1 cellular context compared by ENCODE assay signal in genomic region chr7:96720843-96721242, GRCh38.
TF ChIP-seq lines count a peak whose summit lies in the region.

No MANE protein-coding gene starts in this region.

TF ChIP-seq in HEK293, 187 proteins besides CTCF, POLR2A, EP300 and RAD21 (continued from another document):
- TF ChIP-seq ZNF792 (tag by site-specific recombination; IDR thresholded peaks at IDR 0.05) (no peak), SCRT2 (tag by site-specific recombination; IDR thresholded peaks at IDR 0.05) (peak; percentile 92), BCL11A (tag by site-specific recombination; IDR thresholded peaks at IDR 0.05; ENCODE audit: low read depth) (no peak), ZNF768 (tag by site-specific recombination; IDR thresholded peaks at IDR 0.05) (no peak), ZBTB26 (tag by site-specific recombination; optimal IDR thresholded peaks at IDR 0.05) (no peak), ZIC2 (tag by site-specific recombination; IDR thresholded peaks at IDR 0.05) (no peak), ZNF501 (tag by site-specific recombination; IDR thresholded peaks at IDR 0.05) (no peak), TRIM28 (IDR thresholded peaks at IDR 0.05; ENCODE audit: borderline replicate concordance, low read length) (no peak), ZNF558 (tag by site-specific recombination; IDR thresholded peaks at IDR 0.05) (0 out of 2 replicates have a peak, but pooled peaks have one; percentile 13), SCRT1 (tag by site-specific recombination; IDR thresholded peaks at IDR 0.05; ENCODE audit: borderline replicate concordance) (peak; percentile 63; the same call in 1 of the 2 replicates), ZNF426 (tag by site-specific recombination; IDR thresholded peaks at IDR 0.05) (no peak), KLF16 (tag by site-specific recombination; IDR thresholded peaks at IDR 0.05) (peak; percentile 55; the same call in 1 of the 2 replicates), ZNF555 (tag by site-specific recombination; conservative IDR thresholded peaks at IDR 0.05) (no peak), ZNF518A (tag by site-specific recombination; conservative IDR thresholded peaks at IDR 0.05; ENCODE audit: low read depth) (peak; percentile 37; the same call in 1 of the 2 replicates), PRDM10 (tag by site-specific recombination; IDR thresholded peaks at IDR 0.05) (peak; percentile 99), ZNF112 (tag by site-specific recombination; IDR thresholded peaks at IDR 0.05) (no peak), PRDM6 (tag by site-specific recombination; IDR thresholded peaks at IDR 0.05) (peak; percentile 56)
